ENCODE assay signal across 9 cellular contexts in genomic region chr4:181569553-181569952, GRCh38.
DNase-seq lines count a peak whose midpoint lies in the region; ATAC-seq, FAIRE-seq and TF ChIP-seq lines count a peak whose summit lies in the region.
"Had no signal": no experiment of that assay in that cellular context is flagged by ENCODE, and none has a peak within 500 bp of the region (broad histone marks: within the 10 kb centered on the region; RNA-seq: fewer than 3 reads in every experiment).

No MANE protein-coding gene starts in this region.

- H3K4me3 ChIP-seq in fibroblast of mammary gland (ENCODE audit: control insufficient read depth, low read depth, low read length) (no peak overlapping the region), small intestine (ENCODE audit: low read depth in 1 of 2, low read length in 2 of 2) (no peak overlapping the region)

- DNase-seq in GM10266 (ENCODE audit: extremely low spot score) (peak; percentile 22), NCI-H748 treated with DMSO at 0.1 percent for 48 hours (lab: John Stamatoyannopoulos, UW) (peak; percentile 36), fibroblast of mammary gland (ENCODE audit: low read depth) (peak; percentile 73), small intestine (peak; percentile 51)
- no peak for DNase-seq in activated naive CD4-positive, alpha-beta T cell treated with anti-CD3 and anti-CD28 coated beads, Interleukin-2, amount 10 ng/mL, durations not matched to agents 7 days and 5 days
- no peak for DNase-seq in stimulated activated CD4-positive, alpha-beta T cell treated with anti-CD3 and anti-CD28 coated beads, Interleukin-4, amount 100 ng/mL, for 1 hour

- no peaks in the 10 kb centered on the region for H3K4me1 ChIP-seq in small intestine (ENCODE audit: control insufficient read depth in 2 of 2, insufficient read depth in 1 of 2, low read depth in 1 of 2, low read length in 1 of 2)
- H3K4me1 ChIP-seq: parathyroid adenoma had no signal

- WGBS in small intestine, 3 donors: 41 to 56% (median 51%) methylated on average over 2 of the region's 2 CpGs

- TF ChIP-seq CTCF in GM10266 (IDR thresholded peaks at IDR 0.05; ENCODE audit: control insufficient read depth, insufficient read depth, low read depth, missing control alignments): peak; percentile 9
- TF ChIP-seq CTCF in fibroblast of mammary gland (conservative IDR thresholded peaks at IDR 0.05; ENCODE audit: control insufficient read depth, insufficient read depth, low read depth, low read length): peak; percentile 76

- no peak overlapping the region for H3K4me3 Mint-ChIP-seq in activated naive CD4-positive, alpha-beta T cell treated with anti-CD3 and anti-CD28 coated beads, Interleukin-2, amount 10 ng/mL, durations not matched to agents 7 days and 5 days

- H3K27ac Mint-ChIP-seq in activated naive CD4-positive, alpha-beta T cell treated with anti-CD3 and anti-CD28 coated beads, Interleukin-2, amount 10 ng/mL, durations not matched to agents 7 days and 5 days: no peak overlapping the region

- no peak for FAIRE-seq in small intestine (lab: Jason Lieb, UNC)

- no peaks in the 10 kb centered on the region for H3K36me3 Mint-ChIP-seq in activated naive CD4-positive, alpha-beta T cell treated with anti-CD3 and anti-CD28 coated beads, Interleukin-2, amount 10 ng/mL, durations not matched to agents 7 days and 5 days

- no peaks in the 10 kb centered on the region for H3K9me3 ChIP-seq in small intestine (ENCODE audit: control insufficient read depth, low read depth)

- ATAC-seq in HG02571 (IDR thresholded peaks at IDR 0.05; ENCODE audit: unreplicated experiment): peak; percentile 56
- ATAC-seq in HG03439 (IDR thresholded peaks at IDR 0.05; ENCODE audit: unreplicated experiment): no peak

- no peaks in the 10 kb centered on the region for H3K27me3 Mint-ChIP-seq in activated naive CD4-positive, alpha-beta T cell treated with anti-CD3 and anti-CD28 coated beads, Interleukin-2, amount 10 ng/mL, durations not matched to agents 7 days and 5 days

- H3K36me3 ChIP-seq in small intestine (ENCODE audit: control insufficient read depth in 2 of 2, insufficient read depth in 2 of 2, low read length in 2 of 2): no peaks in the 10 kb centered on the region

- H3K27ac ChIP-seq in small intestine (ENCODE audit: low read depth in 1 of 2, low read length in 1 of 2): no peak overlapping the region
- H3K27ac ChIP-seq: parathyroid adenoma had no signal

- CTCF ChIA-PET in activated naive CD4-positive, alpha-beta T cell treated with anti-CD3 and anti-CD28 coated beads, Interleukin-2, amount 10 ng/mL, durations not matched to agents 7 days and 5 days (lab: Charles Lee): no interaction called here

- H3K4me1 Mint-ChIP-seq in activated naive CD4-positive, alpha-beta T cell treated with anti-CD3 and anti-CD28 coated beads, Interleukin-2, amount 10 ng/mL, durations not matched to agents 7 days and 5 days: no peaks in the 10 kb centered on the region

- no peaks in the 10 kb centered on the region for H3K27me3 ChIP-seq in small intestine (ENCODE audit: control insufficient read depth in 2 of 2, insufficient read depth in 2 of 2, low read length in 2 of 2)

- H3K9me3 Mint-ChIP-seq in activated naive CD4-positive, alpha-beta T cell treated with anti-CD3 and anti-CD28 coated beads, Interleukin-2, amount 10 ng/mL, durations not matched to agents 7 days and 5 days: peaks cover 1% of the 10 kb centered on the region

Comparison
In these comparisons a context has a peak if more than half of its experiments do, and no peak if none do; other contexts are left out.
1. DNase-seq: peak in GM10266 (single experiment), NCI-H748 treated with DMSO at 0.1 percent for 48 hours (single experiment), fibroblast of mammary gland (single experiment) and small intestine (single experiment); none in activated naive CD4-positive, alpha-beta T cell treated with anti-CD3 and anti-CD28 coated beads, Interleukin-2, amount 10 ng/mL, durations not matched to agents 7 days and 5 days (single experiment) and stimulated activated CD4-positive, alpha-beta T cell treated with anti-CD3 and anti-CD28 coated beads, Interleukin-4, amount 100 ng/mL, for 1 hour (single experiment).